Comparison of ENCODE assay signal across 28 cellular contexts in genomic region chr12:96436366-96437295, GRCh38. TPM values are rescaled to one million over a fixed set of nuclear protein-coding genes. Genes with fewer than 3 reads are reported as not detected.
DNase-seq lines count a peak whose midpoint lies in the region; ATAC-seq, FAIRE-seq and TF ChIP-seq lines count a peak whose summit lies in the region.
"Had no signal": no experiment of that assay in that cellular context is flagged by ENCODE, and none has a peak within 500 bp of the region (broad histone marks: within the 10 kb centered on the region; RNA-seq: fewer than 3 reads in every experiment).

No MANE protein-coding gene starts in this region.

- H3K4me2 ChIP-seq in astrocyte (ENCODE audit: low read length), result no peak overlapping the region
- H3K4me2 ChIP-seq in smooth muscle cell, result peak overlapping the region; percentile 51

- H3K4me1 Mint-ChIP-seq in activated CD8-positive, alpha-beta T cell treated with anti-CD3 and anti-CD28 coated beads, Interleukin-2, amount 10 ng/mL, durations not matched to agents 7 days and 5 days (ENCODE audit: low read depth), result peaks cover 46% of the 10 kb centered on the region
- H3K4me1 Mint-ChIP-seq in activated CD8-positive, alpha-beta T cell treated with anti-CD3 and anti-CD28 coated beads for 36 hours (ENCODE audit: low read depth), result peaks cover 32% of the 10 kb centered on the region
- H3K4me1 Mint-ChIP-seq in astrocyte (ENCODE audit: low read depth, unreplicated experiment), result peaks cover 7% of the 10 kb centered on the region

- DNase-seq in activated CD8-positive, alpha-beta T cell treated with anti-CD3 and anti-CD28 coated beads, Interleukin-2, amount 10 ng/mL, durations not matched to agents 7 days and 5 days, result no peak
- no peak for DNase-seq in activated CD8-positive, alpha-beta T cell treated with anti-CD3 and anti-CD28 coated beads for 36 hours
- DNase-seq in astrocyte (ENCODE audit: low read depth) (no peak), fibroblast of villous mesenchyme (ENCODE audit: low read depth) (peak; percentile 78), smooth muscle cell (lab: John Stamatoyannopoulos, UW; ENCODE audit: unreplicated experiment) (no peak), SHP77 (lab: John Stamatoyannopoulos, UW) (no peak), NCI-H2227 (lab: John Stamatoyannopoulos, UW; ENCODE audit: unreplicated experiment) (no peak)
- DNase-seq: 8988T; activated CD4-positive, alpha-beta T cell treated with anti-CD3 and anti-CD28 coated beads, Interleukin-2, amount 10 ng/mL, durations not matched to agents 24 days and 14 days; activated effector memory CD4-positive, alpha-beta T cell treated with Interleukin-2 at 50 U/mL for 16 hours; AML-193; Caco-2; cortex of kidney; foreskin fibroblast; heart right ventricle; NCI-H1105; NCI-H2081; NCI-H446 treated with DMSO at 0.1 percent for 48 hours; retina; spleen; stimulated activated CD4-positive, alpha-beta T cell treated with anti-CD3 and anti-CD28 coated beads, Interleukin-4, amount 100 ng/mL, for 24 hours; stimulated activated naive CD8-positive, alpha-beta T cell treated with anti-CD3 and anti-CD28 coated beads, Interleukin-15, amount 100 ng/mL, for 72 hours; T-helper 1 cell; trophoblast cell had no signal

- H3K36me3 ChIP-seq in astrocyte (ENCODE audit: insufficient read depth, low read length) (no peaks in the 10 kb centered on the region), smooth muscle cell (ENCODE audit: low read depth) (no peaks in the 10 kb centered on the region)
- H3K36me3 ChIP-seq: breast epithelium, heart right ventricle, SJSA1, spleen had no signal

- H3K4me3 Mint-ChIP-seq in activated CD8-positive, alpha-beta T cell treated with anti-CD3 and anti-CD28 coated beads, Interleukin-2, amount 10 ng/mL, durations not matched to agents 7 days and 5 days, result no peak overlapping the region
- no peak overlapping the region for H3K4me3 Mint-ChIP-seq in activated CD8-positive, alpha-beta T cell treated with anti-CD3 and anti-CD28 coated beads for 36 hours
- no peak overlapping the region for H3K4me3 Mint-ChIP-seq in astrocyte (ENCODE audit: unreplicated experiment)
- H3K4me3 Mint-ChIP-seq: activated CD4-positive, alpha-beta T cell treated with anti-CD3 and anti-CD28 coated beads, Interleukin-2, amount 10 ng/mL, durations not matched to agents 24 days and 14 days; stimulated activated naive CD8-positive, alpha-beta T cell treated with anti-CD3 and anti-CD28 coated beads, Interleukin-15, amount 100 ng/mL, for 72 hours had no signal

- H3K27ac ChIP-seq in astrocyte (ENCODE audit: low read depth, low read length) (no peak overlapping the region), smooth muscle cell (ENCODE audit: low read depth) (peak overlapping the region; percentile 51)
- H3K27ac ChIP-seq: breast epithelium, SJSA1, spleen had no signal

- no peak for FAIRE-seq in astrocyte (lab: Jason Lieb, UNC)
- FAIRE-seq: GM12892 had no signal

- POLR2A ChIA-PET in activated CD8-positive, alpha-beta T cell treated with anti-CD3 and anti-CD28 coated beads, Interleukin-2, amount 10 ng/mL, durations not matched to agents 7 days and 5 days (lab: Charles Lee), result interaction anchor here (0.9 to 1.6 kb wide), 4 partner anchors 9 to 37 kb away, joined by 3 to 8 read pairs (median 6); partner anchors contain the start of gene CDK17
- POLR2A ChIA-PET in activated CD8-positive, alpha-beta T cell treated with anti-CD3 and anti-CD28 coated beads for 36 hours (lab: Charles Lee), result interaction anchor here (0.9 to 2.1 kb wide), 3 partner anchors 9 to 37 kb away, joined by 3 to 6 read pairs (median 4); partner anchors contain the start of gene CDK17

- H3K9me3 Mint-ChIP-seq in activated CD8-positive, alpha-beta T cell treated with anti-CD3 and anti-CD28 coated beads, Interleukin-2, amount 10 ng/mL, durations not matched to agents 7 days and 5 days (ENCODE audit: insufficient read depth), result no peaks in the 10 kb centered on the region
- H3K9me3 Mint-ChIP-seq in activated CD8-positive, alpha-beta T cell treated with anti-CD3 and anti-CD28 coated beads for 36 hours, result peaks cover 2% of the 10 kb centered on the region
- peaks cover 4% of the 10 kb centered on the region for H3K9me3 Mint-ChIP-seq in astrocyte (ENCODE audit: unreplicated experiment)

- H2AFZ ChIP-seq in astrocyte (ENCODE audit: low read depth, low read length), result peak overlapping the region; percentile 4
- peak overlapping the region; percentile 28 for H2AFZ ChIP-seq in smooth muscle cell (ENCODE audit: low read depth)

- 78% methylated on average over 8 of the region's 8 CpGs for WGBS in smooth muscle cell (ENCODE audit: low lambda C conversion rate)

- H3K27me3 ChIP-seq in astrocyte (ENCODE audit: insufficient read depth, low read length), result no peaks in the 10 kb centered on the region
- H3K27me3 ChIP-seq in smooth muscle cell (ENCODE audit: low read depth), result no peaks in the 10 kb centered on the region
- H3K27me3 ChIP-seq: breast epithelium, heart right ventricle, SJSA1, spleen had no signal

- H3K4me3 ChIP-seq in astrocyte (ENCODE audit: insufficient read depth, low read depth, low read length) (no peak overlapping the region), fibroblast of villous mesenchyme (ENCODE audit: low read depth, low read length) (no peak overlapping the region), smooth muscle cell (no peak overlapping the region)
- H3K4me3 ChIP-seq: breast epithelium, heart right ventricle, SJSA1, spleen had no signal

- H4K20me1 ChIP-seq in astrocyte (ENCODE audit: insufficient read depth, low read length) (no peaks in the 10 kb centered on the region), smooth muscle cell (ENCODE audit: low read depth) (no peaks in the 10 kb centered on the region)

- intact Hi-C loops in activated CD8-positive, alpha-beta T cell treated with anti-CD3 and anti-CD28 coated beads for 36 hours (cut with micrococcal nuclease), result no loop called here

- no peaks in the 10 kb centered on the region for H3K27me3 Mint-ChIP-seq in activated CD8-positive, alpha-beta T cell treated with anti-CD3 and anti-CD28 coated beads, Interleukin-2, amount 10 ng/mL, durations not matched to agents 7 days and 5 days (ENCODE audit: low read depth)
- H3K27me3 Mint-ChIP-seq in activated CD8-positive, alpha-beta T cell treated with anti-CD3 and anti-CD28 coated beads for 36 hours, result no peaks in the 10 kb centered on the region
- H3K27me3 Mint-ChIP-seq in astrocyte (ENCODE audit: low read depth, unreplicated experiment), result no peaks in the 10 kb centered on the region
- H3K27me3 Mint-ChIP-seq: activated CD4-positive, alpha-beta T cell treated with anti-CD3 and anti-CD28 coated beads, Interleukin-2, amount 10 ng/mL, durations not matched to agents 24 days and 14 days; stimulated activated naive CD8-positive, alpha-beta T cell treated with anti-CD3 and anti-CD28 coated beads, Interleukin-15, amount 100 ng/mL, for 72 hours had no signal

- H3K9me3 ChIP-seq in astrocyte (ENCODE audit: insufficient read depth, low read depth, low read length) (no peaks in the 10 kb centered on the region), smooth muscle cell (replicated peaks; ENCODE audit: low read depth) (no peaks in the 10 kb centered on the region)
- H3K9me3 ChIP-seq: breast epithelium, Caco-2, heart right ventricle, SJSA1, spleen had no signal

- CTCF ChIA-PET in activated CD8-positive, alpha-beta T cell treated with anti-CD3 and anti-CD28 coated beads, Interleukin-2, amount 10 ng/mL, durations not matched to agents 7 days and 5 days (lab: Charles Lee), result interaction anchor here (2.9 kb wide), 1 partner anchor 36 kb away, joined by 18 read pairs; the partner anchor contains the start of gene CDK17
- CTCF ChIA-PET in activated CD8-positive, alpha-beta T cell treated with anti-CD3 and anti-CD28 coated beads for 36 hours (lab: Charles Lee), result interaction anchor here (0.8 to 2.2 kb wide), 4 partner anchors 9 to 50 kb away, joined by 3 to 11 read pairs (median 6); partner anchors contain the start of gene CDK17

- H3F3A ChIP-seq in smooth muscle cell (ENCODE audit: low read depth), result peaks cover 19% of the 10 kb centered on the region

- no peak for ATAC-seq in activated CD8-positive, alpha-beta T cell treated with anti-CD3 and anti-CD28 coated beads, Interleukin-2, amount 10 ng/mL, durations not matched to agents 7 days and 5 days
- no peak for ATAC-seq in activated CD8-positive, alpha-beta T cell treated with anti-CD3 and anti-CD28 coated beads for 36 hours
- ATAC-seq in HG03280 (IDR thresholded peaks at IDR 0.05; ENCODE audit: unreplicated experiment), result no peak
- ATAC-seq: stimulated activated naive CD8-positive, alpha-beta T cell treated with anti-CD3 and anti-CD28 coated beads, Interleukin-15, amount 100 ng/mL, for 72 hours had no signal

- TF ChIP-seq CTCF in activated CD8-positive, alpha-beta T cell treated with anti-CD3 and anti-CD28 coated beads for 36 hours (IDR thresholded peaks at IDR 0.05), result no peak
- TF ChIP-seq CTCF in astrocyte (IDR thresholded peaks at IDR 0.05; ENCODE audit: insufficient read depth, low read depth, low read length) (no peak), fibroblast of villous mesenchyme (IDR thresholded peaks at IDR 0.05; ENCODE audit: insufficient read depth, low read depth, low read length) (no peak), smooth muscle cell (IDR thresholded peaks at IDR 0.05; ENCODE audit: borderline replicate concordance, insufficient read depth, poor library complexity, severe bottlenecking) (no peak)

- H3K79me2 ChIP-seq in astrocyte (ENCODE audit: insufficient read depth, low read length), result no peaks in the 10 kb centered on the region
- H3K79me2 ChIP-seq in smooth muscle cell (ENCODE audit: low read depth), result no peaks in the 10 kb centered on the region

- H3K36me3 Mint-ChIP-seq in activated CD8-positive, alpha-beta T cell treated with anti-CD3 and anti-CD28 coated beads, Interleukin-2, amount 10 ng/mL, durations not matched to agents 7 days and 5 days (ENCODE audit: low read depth), result peaks cover 10% of the 10 kb centered on the region
- peaks cover 10% of the 10 kb centered on the region for H3K36me3 Mint-ChIP-seq in activated CD8-positive, alpha-beta T cell treated with anti-CD3 and anti-CD28 coated beads for 36 hours (ENCODE audit: low read depth)
- no peaks in the 10 kb centered on the region for H3K36me3 Mint-ChIP-seq in astrocyte (ENCODE audit: low read depth, unreplicated experiment)

- H3K27ac Mint-ChIP-seq in activated CD8-positive, alpha-beta T cell treated with anti-CD3 and anti-CD28 coated beads, Interleukin-2, amount 10 ng/mL, durations not matched to agents 7 days and 5 days, result peak overlapping the region; percentile 14
- H3K27ac Mint-ChIP-seq in activated CD8-positive, alpha-beta T cell treated with anti-CD3 and anti-CD28 coated beads for 36 hours, result no peak overlapping the region
- H3K27ac Mint-ChIP-seq in astrocyte (ENCODE audit: unreplicated experiment), result no peak overlapping the region
- H3K27ac Mint-ChIP-seq: activated CD4-positive, alpha-beta T cell treated with anti-CD3 and anti-CD28 coated beads, Interleukin-2, amount 10 ng/mL, durations not matched to agents 24 days and 14 days had no signal

- H3K4me1 ChIP-seq in astrocyte (ENCODE audit: insufficient read depth, low read length) (peaks cover 11% of the 10 kb centered on the region), smooth muscle cell (ENCODE audit: low read depth) (no peaks in the 10 kb centered on the region)
- H3K4me1 ChIP-seq: breast epithelium, Caco-2 had no signal

- H3K9ac ChIP-seq in astrocyte (ENCODE audit: low read length) (no peak overlapping the region), smooth muscle cell (ENCODE audit: low read depth) (no peak overlapping the region)

RNA-seq across cellular contexts. Expression of gene CDK17, which starts 36.4 kb away (rescaled TPM):
- total RNA-seq in activated CD8-positive, alpha-beta T cell treated with anti-CD3 and anti-CD28 coated beads, Interleukin-2, amount 10 ng/mL, durations not matched to agents 7 days and 5 days, result 10 to 100 TPM; 38.2 to 39.5 TPM
- total RNA-seq in activated CD8-positive, alpha-beta T cell treated with anti-CD3 and anti-CD28 coated beads for 36 hours, result 10 to 100 TPM; 28.4 to 29.0 TPM
- total RNA-seq in astrocyte (53.0 and 64.2 TPM in 2 replicates), fibroblast of villous mesenchyme (61.5 and 73.8 TPM in 2 replicates), smooth muscle cell (49.8 and 54.1 TPM in 2 replicates)
- polyA plus RNA-seq in smooth muscle cell, result 16.0 and 19.1 TPM in 2 replicates

RNA-seq across cellular contexts. Expression of gene CFAP54, which starts 52.7 kb away (rescaled TPM):
- total RNA-seq in activated CD8-positive, alpha-beta T cell treated with anti-CD3 and anti-CD28 coated beads, Interleukin-2, amount 10 ng/mL, durations not matched to agents 7 days and 5 days, result 1 to 10 TPM in 1 of 2 experiments, under 1 TPM in 1; 0.18 to 1.2 TPM
- under 1 TPM; 0.38 to 0.45 TPM for total RNA-seq in activated CD8-positive, alpha-beta T cell treated with anti-CD3 and anti-CD28 coated beads for 36 hours
- 0.62 and 1.1 TPM in 2 replicates for total RNA-seq in astrocyte
- total RNA-seq in fibroblast of villous mesenchyme, result 0.86 and 0.97 TPM in 2 replicates
- total RNA-seq in smooth muscle cell, result 0.31 and 0.67 TPM in 2 replicates
- polyA plus RNA-seq in smooth muscle cell, result 0.35 TPM in 1 of 2 replicates, not detected in the other
